1 cellular context compared by ENCODE assay signal in the genomic region with DNA sequence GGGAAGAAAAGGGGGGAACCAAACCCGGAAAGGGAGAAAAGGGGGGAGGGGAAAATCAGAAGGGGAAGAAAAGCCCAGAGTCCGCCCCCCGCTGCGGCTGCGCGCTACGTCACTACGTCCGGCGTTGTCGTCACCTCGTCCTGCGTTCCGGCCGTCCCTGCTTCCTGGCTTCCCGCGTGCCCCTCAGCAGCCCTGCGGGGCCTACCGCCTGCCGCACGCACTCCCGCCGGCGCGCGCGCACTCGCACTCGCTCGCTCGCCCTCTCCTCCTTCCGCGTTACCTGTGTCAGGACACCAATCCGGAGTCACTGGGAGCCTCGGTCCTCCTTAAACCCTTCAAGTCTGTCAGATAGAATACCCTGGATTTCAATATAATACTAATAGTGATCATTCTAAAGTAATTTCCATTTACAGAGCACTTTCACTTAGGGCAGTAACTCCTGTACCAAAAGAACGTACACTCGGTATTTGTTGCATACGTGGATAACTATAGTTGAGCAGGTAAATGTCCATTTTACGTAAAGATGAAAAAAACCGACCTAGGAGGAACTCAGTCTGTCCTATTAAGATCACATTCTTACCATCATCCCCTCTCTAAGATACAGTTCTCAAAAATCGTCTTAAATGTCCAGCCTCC.
A peak's percentile ranks its signal among the peaks of the same experiment; 100 is the strongest.
TF ChIP-seq lines count a peak whose summit lies in the region.

A gene (minus strand): TSS at position 113 of the 636 bp plus-strand sequence. CDS start 120,615 bp downstream, outside the sequence.

TF ChIP-seq in HepG2, 621 proteins besides CTCF, POLR2A, EP300 and RAD21 (continued from another document and continues in another):
- TF ChIP-seq NFKB2 (CRISPR knock-in tag; IDR thresholded peaks at IDR 0.05; ENCODE audit: borderline replicate concordance), result no peak
- peak; percentile 88 for TF ChIP-seq SALL1 (CRISPR knock-in tag; IDR thresholded peaks at IDR 0.05)
- peak; percentile 50; the same call in 1 of the 2 replicates for TF ChIP-seq ZNF430 (CRISPR knock-in tag; IDR thresholded peaks at IDR 0.05)
- no peak for TF ChIP-seq GTF3A (CRISPR knock-in tag; conservative IDR thresholded peaks at IDR 0.05)
- no peak for TF ChIP-seq NR3C1 (CRISPR knock-in tag; IDR thresholded peaks at IDR 0.05)
- no peak for TF ChIP-seq ZNF329 (CRISPR knock-in tag; IDR thresholded peaks at IDR 0.05; ENCODE audit: low read depth)
- TF ChIP-seq IKZF4 (CRISPR knock-in tag; IDR thresholded peaks at IDR 0.05; ENCODE audit: borderline replicate concordance, low read depth, not compliant biosample characterization), result no peak
- TF ChIP-seq MXD4 (CRISPR knock-in tag; IDR thresholded peaks at IDR 0.05), result peak; percentile 75
- TF ChIP-seq ATAD3A (CRISPR knock-in tag; IDR thresholded peaks at IDR 0.05), result 0 out of 2 replicates have a peak, but pooled peaks have one; percentile 40
- no peak for TF ChIP-seq ZNF543 (CRISPR knock-in tag; IDR thresholded peaks at IDR 0.05)
- TF ChIP-seq MEIS1 (CRISPR knock-in tag; IDR thresholded peaks at IDR 0.05; ENCODE audit: borderline replicate concordance), result no peak
- peak; percentile 52; the same call in 1 of the 2 replicates for TF ChIP-seq MEIS2 (CRISPR knock-in tag; IDR thresholded peaks at IDR 0.05)
- TF ChIP-seq, protein P1, sequence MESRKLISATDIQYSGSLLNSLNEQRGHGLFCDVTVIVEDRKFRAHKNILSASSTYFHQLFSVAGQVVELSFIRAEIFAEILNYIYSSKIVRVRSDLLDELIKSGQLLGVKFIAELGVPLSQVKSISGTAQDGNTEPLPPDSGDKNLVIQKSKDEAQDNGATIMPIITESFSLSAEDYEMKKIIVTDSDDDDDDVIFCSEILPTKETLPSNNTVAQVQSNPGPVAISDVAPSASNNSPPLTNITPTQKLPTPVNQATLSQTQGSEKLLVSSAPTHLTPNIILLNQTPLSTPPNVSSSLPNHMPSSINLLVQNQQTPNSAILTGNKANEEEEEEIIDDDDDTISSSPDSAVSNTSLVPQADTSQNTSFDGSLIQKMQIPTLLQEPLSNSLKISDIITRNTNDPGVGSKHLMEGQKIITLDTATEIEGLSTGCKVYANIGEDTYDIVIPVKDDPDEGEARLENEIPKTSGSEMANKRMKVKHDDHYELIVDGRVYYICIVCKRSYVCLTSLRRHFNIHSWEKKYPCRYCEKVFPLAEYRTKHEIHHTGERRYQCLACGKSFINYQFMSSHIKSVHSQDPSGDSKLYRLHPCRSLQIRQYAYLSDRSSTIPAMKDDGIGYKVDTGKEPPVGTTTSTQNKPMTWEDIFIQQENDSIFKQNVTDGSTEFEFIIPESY (CRISPR knock-in tag; IDR thresholded peaks at IDR 0.05), result peak; percentile 64; the same call in 1 of the 2 replicates
- no peak for TF ChIP-seq HMGA1 (CRISPR knock-in tag; conservative IDR thresholded peaks at IDR 0.05)
- TF ChIP-seq SMAD9 (CRISPR knock-in tag; IDR thresholded peaks at IDR 0.05), result no peak
- no peak; the same call in 1 of the 2 replicates for TF ChIP-seq CC2D1A (CRISPR knock-in tag; IDR thresholded peaks at IDR 0.05)
- no peak for TF ChIP-seq ZFP36L1 (CRISPR knock-in tag; IDR thresholded peaks at IDR 0.05)
- no peak for TF ChIP-seq CCAR2 (optimal IDR thresholded peaks at IDR 0.05; ENCODE audit: low read depth, low read length)
- TF ChIP-seq KDM1A (CRISPR knock-in tag; IDR thresholded peaks at IDR 0.05), result no peak
- TF ChIP-seq ZNF792 (CRISPR knock-in tag; IDR thresholded peaks at IDR 0.05), result peak; percentile 52; the same call in 1 of the 2 replicates
- TF ChIP-seq NR1H2 (CRISPR knock-in tag; IDR thresholded peaks at IDR 0.05; ENCODE audit: borderline replicate concordance, low read depth), result no peak
- TF ChIP-seq PHF20 (CRISPR knock-in tag; IDR thresholded peaks at IDR 0.05), result peak; percentile 88
- no peak for TF ChIP-seq SIX1 (CRISPR knock-in tag; IDR thresholded peaks at IDR 0.05; ENCODE audit: borderline replicate concordance)
- TF ChIP-seq, protein P2, sequence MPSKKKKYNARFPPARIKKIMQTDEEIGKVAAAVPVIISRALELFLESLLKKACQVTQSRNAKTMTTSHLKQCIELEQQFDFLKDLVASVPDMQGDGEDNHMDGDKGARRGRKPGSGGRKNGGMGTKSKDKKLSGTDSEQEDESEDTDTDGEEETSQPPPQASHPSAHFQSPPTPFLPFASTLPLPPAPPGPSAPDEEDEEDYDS (CRISPR knock-in tag; IDR thresholded peaks at IDR 0.05), result peak; percentile 50; the same call in 1 of the 2 replicates
- TF ChIP-seq ZNF326 (CRISPR knock-in tag; IDR thresholded peaks at IDR 0.05; ENCODE audit: borderline replicate concordance), result no peak
- peak; percentile 89 for TF ChIP-seq ZEB1 (IDR thresholded peaks at IDR 0.05; ENCODE audit: insufficient replicate concordance, low read depth)
- TF ChIP-seq, protein P3, sequence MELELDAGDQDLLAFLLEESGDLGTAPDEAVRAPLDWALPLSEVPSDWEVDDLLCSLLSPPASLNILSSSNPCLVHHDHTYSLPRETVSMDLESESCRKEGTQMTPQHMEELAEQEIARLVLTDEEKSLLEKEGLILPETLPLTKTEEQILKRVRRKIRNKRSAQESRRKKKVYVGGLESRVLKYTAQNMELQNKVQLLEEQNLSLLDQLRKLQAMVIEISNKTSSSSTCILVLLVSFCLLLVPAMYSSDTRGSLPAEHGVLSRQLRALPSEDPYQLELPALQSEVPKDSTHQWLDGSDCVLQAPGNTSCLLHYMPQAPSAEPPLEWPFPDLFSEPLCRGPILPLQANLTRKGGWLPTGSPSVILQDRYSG (CRISPR knock-in tag; IDR thresholded peaks at IDR 0.05), result no peak
- TF ChIP-seq TBX2 (CRISPR knock-in tag; IDR thresholded peaks at IDR 0.05; ENCODE audit: borderline replicate concordance), result peak; percentile 80
- peak; percentile 86 for TF ChIP-seq THAP11 (CRISPR knock-in tag; IDR thresholded peaks at IDR 0.05)
- TF ChIP-seq, protein P4, sequence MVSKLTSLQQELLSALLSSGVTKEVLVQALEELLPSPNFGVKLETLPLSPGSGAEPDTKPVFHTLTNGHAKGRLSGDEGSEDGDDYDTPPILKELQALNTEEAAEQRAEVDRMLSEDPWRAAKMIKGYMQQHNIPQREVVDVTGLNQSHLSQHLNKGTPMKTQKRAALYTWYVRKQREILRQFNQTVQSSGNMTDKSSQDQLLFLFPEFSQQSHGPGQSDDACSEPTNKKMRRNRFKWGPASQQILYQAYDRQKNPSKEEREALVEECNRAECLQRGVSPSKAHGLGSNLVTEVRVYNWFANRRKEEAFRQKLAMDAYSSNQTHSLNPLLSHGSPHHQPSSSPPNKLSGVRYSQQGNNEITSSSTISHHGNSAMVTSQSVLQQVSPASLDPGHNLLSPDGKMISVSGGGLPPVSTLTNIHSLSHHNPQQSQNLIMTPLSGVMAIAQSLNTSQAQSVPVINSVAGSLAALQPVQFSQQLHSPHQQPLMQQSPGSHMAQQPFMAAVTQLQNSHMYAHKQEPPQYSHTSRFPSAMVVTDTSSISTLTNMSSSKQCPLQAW (CRISPR knock-in tag; IDR thresholded peaks at IDR 0.05), result no peak
- peak; percentile 87 for TF ChIP-seq BRCA1 (CRISPR knock-in tag; IDR thresholded peaks at IDR 0.05)
- no peak for TF ChIP-seq ZNF674 (CRISPR knock-in tag; IDR thresholded peaks at IDR 0.05; ENCODE audit: low read depth)
- TF ChIP-seq ZNF720 (CRISPR knock-in tag; IDR thresholded peaks at IDR 0.05), result no peak
- TF ChIP-seq HOXA7 (CRISPR knock-in tag; IDR thresholded peaks at IDR 0.05), result no peak
- TF ChIP-seq RFXANK (CRISPR knock-in tag; IDR thresholded peaks at IDR 0.05), result 0 out of 2 replicates have a peak, but pooled peaks have one; percentile 49
- peak; percentile 78 for TF ChIP-seq ARNT2 (CRISPR knock-in tag; IDR thresholded peaks at IDR 0.05; ENCODE audit: low read depth)
- peak; percentile 25; the same call in 1 of the 2 replicates for TF ChIP-seq CEBPG (CRISPR knock-in tag; IDR thresholded peaks at IDR 0.05)
- no peak for TF ChIP-seq ZNF550 (CRISPR knock-in tag; IDR thresholded peaks at IDR 0.05; ENCODE audit: borderline replicate concordance)
- peak; percentile 48; the same call in 1 of the 2 replicates for TF ChIP-seq GATAD2A (CRISPR knock-in tag; IDR thresholded peaks at IDR 0.05)
- TF ChIP-seq FOXC1 (CRISPR knock-in tag; IDR thresholded peaks at IDR 0.05; ENCODE audit: borderline replicate concordance), result peak; percentile 73; the same call in 1 of the 2 replicates
- TF ChIP-seq SCMH1 (CRISPR knock-in tag; IDR thresholded peaks at IDR 0.05; ENCODE audit: borderline replicate concordance), result no peak
- TF ChIP-seq, protein P5, sequence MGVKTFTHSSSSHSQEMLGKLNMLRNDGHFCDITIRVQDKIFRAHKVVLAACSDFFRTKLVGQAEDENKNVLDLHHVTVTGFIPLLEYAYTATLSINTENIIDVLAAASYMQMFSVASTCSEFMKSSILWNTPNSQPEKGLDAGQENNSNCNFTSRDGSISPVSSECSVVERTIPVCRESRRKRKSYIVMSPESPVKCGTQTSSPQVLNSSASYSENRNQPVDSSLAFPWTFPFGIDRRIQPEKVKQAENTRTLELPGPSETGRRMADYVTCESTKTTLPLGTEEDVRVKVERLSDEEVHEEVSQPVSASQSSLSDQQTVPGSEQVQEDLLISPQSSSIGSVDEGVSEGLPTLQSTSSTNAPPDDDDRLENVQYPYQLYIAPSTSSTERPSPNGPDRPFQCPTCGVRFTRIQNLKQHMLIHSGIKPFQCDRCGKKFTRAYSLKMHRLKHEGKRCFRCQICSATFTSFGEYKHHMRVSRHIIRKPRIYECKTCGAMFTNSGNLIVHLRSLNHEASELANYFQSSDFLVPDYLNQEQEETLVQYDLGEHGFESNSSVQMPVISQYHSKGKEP (CRISPR knock-in tag; IDR thresholded peaks at IDR 0.05), result no peak
- TF ChIP-seq ZNF570 (CRISPR knock-in tag; IDR thresholded peaks at IDR 0.05; ENCODE audit: borderline replicate concordance), result no peak
- TF ChIP-seq JUN (CRISPR knock-in tag; IDR thresholded peaks at IDR 0.05), result no peak
- TF ChIP-seq, protein P6, sequence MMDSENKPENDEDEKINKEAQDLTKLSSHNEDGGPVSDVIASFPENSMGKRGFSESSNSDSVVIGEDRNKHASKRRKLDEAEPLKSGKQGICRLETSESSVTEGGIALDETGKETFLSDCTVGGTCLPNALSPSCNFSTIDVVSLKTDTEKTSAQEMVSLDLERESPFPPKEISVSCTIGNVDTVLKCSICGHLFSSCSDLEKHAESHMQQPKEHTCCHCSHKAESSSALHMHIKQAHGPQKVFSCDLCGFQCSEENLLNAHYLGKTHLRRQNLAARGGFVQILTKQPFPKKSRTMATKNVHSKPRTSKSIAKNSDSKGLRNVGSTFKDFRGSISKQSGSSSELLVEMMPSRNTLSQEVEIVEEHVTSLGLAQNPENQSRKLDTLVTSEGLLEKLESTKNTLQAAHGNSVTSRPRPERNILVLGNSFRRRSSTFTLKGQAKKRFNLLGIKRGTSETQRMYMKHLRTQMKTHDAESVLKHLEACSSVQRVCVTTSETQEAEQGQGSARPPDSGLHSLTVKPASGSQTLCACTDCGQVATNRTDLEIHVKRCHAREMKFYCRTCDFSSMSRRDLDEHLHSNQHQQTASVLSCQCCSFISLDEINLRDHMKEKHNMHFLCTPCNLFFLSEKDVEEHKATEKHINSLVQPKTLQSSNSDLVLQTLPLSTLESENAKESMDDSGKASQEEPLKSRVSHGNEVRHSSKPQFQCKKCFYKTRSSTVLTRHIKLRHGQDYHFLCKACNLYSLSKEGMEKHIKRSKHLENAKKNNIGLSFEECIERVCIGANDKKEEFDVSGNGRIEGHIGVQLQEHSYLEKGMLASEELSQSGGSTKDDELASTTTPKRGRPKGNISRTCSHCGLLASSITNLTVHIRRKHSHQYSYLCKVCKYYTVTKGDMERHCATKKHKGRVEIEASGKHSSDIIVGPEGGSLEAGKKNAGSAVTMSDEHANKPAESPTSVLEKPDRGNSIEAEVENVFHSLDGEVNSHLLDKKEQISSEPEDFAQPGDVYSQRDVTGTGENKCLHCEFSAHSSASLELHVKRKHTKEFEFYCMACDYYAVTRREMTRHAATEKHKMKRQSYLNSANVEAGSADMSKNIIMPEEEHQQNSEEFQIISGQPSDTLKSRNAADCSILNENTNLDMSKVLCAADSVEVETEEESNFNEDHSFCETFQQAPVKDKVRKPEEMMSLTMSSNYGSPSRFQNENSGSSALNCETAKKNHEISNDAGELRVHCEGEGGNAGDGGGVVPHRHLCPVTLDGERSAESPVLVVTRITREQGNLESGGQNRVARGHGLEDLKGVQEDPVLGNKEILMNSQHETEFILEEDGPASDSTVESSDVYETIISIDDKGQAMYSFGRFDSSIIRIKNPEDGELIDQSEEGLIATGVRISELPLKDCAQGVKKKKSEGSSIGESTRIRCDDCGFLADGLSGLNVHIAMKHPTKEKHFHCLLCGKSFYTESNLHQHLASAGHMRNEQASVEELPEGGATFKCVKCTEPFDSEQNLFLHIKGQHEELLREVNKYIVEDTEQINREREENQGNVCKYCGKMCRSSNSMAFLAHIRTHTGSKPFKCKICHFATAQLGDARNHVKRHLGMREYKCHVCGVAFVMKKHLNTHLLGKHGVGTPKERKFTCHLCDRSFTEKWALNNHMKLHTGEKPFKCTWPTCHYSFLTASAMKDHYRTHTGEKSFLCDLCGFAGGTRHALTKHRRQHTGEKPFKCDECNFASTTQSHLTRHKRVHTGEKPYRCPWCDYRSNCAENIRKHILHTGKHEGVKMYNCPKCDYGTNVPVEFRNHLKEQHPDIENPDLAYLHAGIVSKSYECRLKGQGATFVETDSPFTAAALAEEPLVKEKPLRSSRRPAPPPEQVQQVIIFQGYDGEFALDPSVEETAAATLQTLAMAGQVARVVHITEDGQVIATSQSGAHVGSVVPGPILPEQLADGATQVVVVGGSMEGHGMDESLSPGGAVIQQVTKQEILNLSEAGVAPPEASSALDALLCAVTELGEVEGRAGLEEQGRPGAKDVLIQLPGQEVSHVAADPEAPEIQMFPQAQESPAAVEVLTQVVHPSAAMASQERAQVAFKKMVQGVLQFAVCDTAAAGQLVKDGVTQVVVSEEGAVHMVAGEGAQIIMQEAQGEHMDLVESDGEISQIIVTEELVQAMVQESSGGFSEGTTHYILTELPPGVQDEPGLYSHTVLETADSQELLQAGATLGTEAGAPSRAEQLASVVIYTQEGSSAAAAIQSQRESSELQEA (CRISPR knock-in tag; IDR thresholded peaks at IDR 0.05; ENCODE audit: not compliant biosample characterization), result no peak
- TF ChIP-seq, protein P7, sequence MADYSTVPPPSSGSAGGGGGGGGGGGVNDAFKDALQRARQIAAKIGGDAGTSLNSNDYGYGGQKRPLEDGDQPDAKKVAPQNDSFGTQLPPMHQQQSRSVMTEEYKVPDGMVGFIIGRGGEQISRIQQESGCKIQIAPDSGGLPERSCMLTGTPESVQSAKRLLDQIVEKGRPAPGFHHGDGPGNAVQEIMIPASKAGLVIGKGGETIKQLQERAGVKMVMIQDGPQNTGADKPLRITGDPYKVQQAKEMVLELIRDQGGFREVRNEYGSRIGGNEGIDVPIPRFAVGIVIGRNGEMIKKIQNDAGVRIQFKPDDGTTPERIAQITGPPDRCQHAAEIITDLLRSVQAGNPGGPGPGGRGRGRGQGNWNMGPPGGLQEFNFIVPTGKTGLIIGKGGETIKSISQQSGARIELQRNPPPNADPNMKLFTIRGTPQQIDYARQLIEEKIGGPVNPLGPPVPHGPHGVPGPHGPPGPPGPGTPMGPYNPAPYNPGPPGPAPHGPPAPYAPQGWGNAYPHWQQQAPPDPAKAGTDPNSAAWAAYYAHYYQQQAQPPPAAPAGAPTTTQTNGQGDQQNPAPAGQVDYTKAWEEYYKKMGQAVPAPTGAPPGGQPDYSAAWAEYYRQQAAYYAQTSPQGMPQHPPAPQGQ (CRISPR knock-in tag; IDR thresholded peaks at IDR 0.05; ENCODE audit: borderline replicate concordance), result no peak
- TF ChIP-seq TARDBP (CRISPR knock-in tag; IDR thresholded peaks at IDR 0.05), result peak; percentile 71; the same call in 1 of the 2 replicates
- no peak for TF ChIP-seq SNRNP70 (IDR thresholded peaks at IDR 0.05; ENCODE audit: low read depth, low read length)
- peak; percentile 64; the same call in 1 of the 2 replicates for TF ChIP-seq TGIF2 (CRISPR knock-in tag; IDR thresholded peaks at IDR 0.05)
- no peak for TF ChIP-seq NONO (IDR thresholded peaks at IDR 0.05)
- peak; percentile 67; the same call in 1 of the 2 replicates for TF ChIP-seq NONO (CRISPR knock-in tag; conservative IDR thresholded peaks at IDR 0.05)
